Comparison of ENCODE assay signal across 13 cellular contexts in genomic region chr4:3302786-3303444, GRCh38. TPM values are rescaled to one million over a fixed set of nuclear protein-coding genes. Genes with fewer than 3 reads are reported as not detected.
DNase-seq lines count a peak whose midpoint lies in the region; ATAC-seq, FAIRE-seq and TF ChIP-seq lines count a peak whose summit lies in the region.
"Had no signal": no experiment of that assay in that cellular context is flagged by ENCODE, and none has a peak within 500 bp of the region (broad histone marks: within the 10 kb centered on the region; RNA-seq: fewer than 3 reads in every experiment).

No MANE protein-coding gene starts in this region.

- intact Hi-C loops in upper lobe of right lung (cut with DNase I) = no loop called here

- H2AK5ac ChIP-seq in H1 (ENCODE audit: low read depth, low read length) = no peak overlapping the region

- DNase-seq in activated naive CD4-positive, alpha-beta T cell (lab: John Stamatoyannopoulos, UW) = no peak
- DNase-seq in H1 (ENCODE audit: low read depth in 1 of 2, low spot score in 2 of 2) (peak in 1 of 2 experiments; percentile 50), upper lobe of right lung (peak; percentile 58), NCI-H69 (lab: John Stamatoyannopoulos, UW) (no peak), NCI-H526 treated with DMSO at 0.1 percent for 48 hours (lab: John Stamatoyannopoulos, UW) (no peak)
- DNase-seq: AML-193, GOT3, hippocampal formation, NCI-H187 treated with DMSO at 0.1 percent for 48 hours, SIG-M5 had no signal

- H3K4me1 ChIP-seq in H1 (replicated peaks in 1 of 4; ENCODE audit: control insufficient read depth in 3 of 4, insufficient read depth in 4 of 4, low read length in 3 of 4) (peaks cover 0 to 18% (median 6%) of the 10 kb centered on the region in 4 experiments; a peak in 4 of 7 replicates), upper lobe of right lung (peaks cover 57% of the 10 kb centered on the region)

- no peak overlapping the region for H3K4me3 ChIP-seq in H1 (ENCODE audit: extremely low read depth in 1 of 4, insufficient read depth in 2 of 4, low read depth in 3 of 4, low read length in 4 of 4)
- H3K4me3 ChIP-seq in upper lobe of right lung = no peak overlapping the region

- H3K23ac ChIP-seq in H1 (ENCODE audit: insufficient read length) = no peak overlapping the region

- H4K5ac ChIP-seq in H1 (ENCODE audit: insufficient read length, low read depth, low read length) = no peak overlapping the region

- H3K27ac Mint-ChIP-seq in activated naive CD4-positive, alpha-beta T cell treated with anti-CD3 and anti-CD28 coated beads, Interleukin-2, amount 50 U/mL, for 24 hours = peak overlapping the region; percentile 79
- peak overlapping the region; percentile 85 for H3K27ac Mint-ChIP-seq in T-helper 1 cell treated with Interleukin-12 subunit alpha and Interleukin-12 subunit beta and Interleukin-4 antibody, amounts not matched to agents 30 μg/mL and 1 μg/mL, for 36 hours

- FAIRE-seq in H1 (lab: Jason Lieb, UNC) = no peak

- no peak for TF ChIP-seq POLR2A in H1 (IDR thresholded peaks at IDR 0.05; ENCODE audit: control extremely low read depth in 1 of 2, low read depth in 2 of 2, low read length in 2 of 2)

- POLR2A ChIA-PET in H1 (lab: Charles Lee; ENCODE audit: partially characterized antibody) = interaction anchor here (0.9 to 3.4 kb wide), 2 partner anchors 8 to 63 kb away, joined by 3 to 16 read pairs; no protein-coding TSS in a partner anchor

- H3K14ac ChIP-seq in H1 (ENCODE audit: insufficient read length) = no peak overlapping the region

- no peak overlapping the region for H3K4me2 ChIP-seq in H1 (ENCODE audit: insufficient read depth in 1 of 2, low read depth in 2 of 2, low read length in 2 of 2)

- no peak overlapping the region for H3K9ac ChIP-seq in H1 (replicated peaks in 1 of 4; ENCODE audit: extremely low read depth in 1 of 4, low read depth in 3 of 4, low read length in 3 of 4)

- no peak overlapping the region for H3K56ac ChIP-seq in H1 (replicated peaks; ENCODE audit: insufficient read length, low read depth, low read length)

- no peak overlapping the region; the same call in 1 of the 2 replicates for H3K18ac ChIP-seq in H1 (ENCODE audit: extremely low read depth, low read length)

- no peak for TF ChIP-seq RAD21 in H1 (IDR thresholded peaks at IDR 0.05 in 1 of 2, conservative IDR thresholded peaks at IDR 0.05 in 1 of 2; ENCODE audit: low read depth in 2 of 2, low read length in 2 of 2)

- H3K79me2 ChIP-seq in H1 (ENCODE audit: control insufficient read depth in 1 of 2, insufficient read depth in 2 of 2, low read length in 2 of 2) = peaks cover 0 to 3% of the 10 kb centered on the region in 2 experiments; a peak in 1 of 4 replicates

- H2AFZ ChIP-seq in H1 (ENCODE audit: low read length) = no peak overlapping the region

- no peak overlapping the region for H2BK120ac ChIP-seq in H1 (replicated peaks; ENCODE audit: low read depth, low read length)

- no peak for TF ChIP-seq CTCF in H1 (IDR thresholded peaks at IDR 0.05; ENCODE audit: control extremely low read depth in 1 of 3, insufficient read depth in 1 of 3, low read depth in 1 of 3, low read length in 3 of 3)
- no peak for TF ChIP-seq CTCF in upper lobe of right lung (IDR thresholded peaks at IDR 0.05)

- no peak for TF ChIP-seq EP300 in H1 (IDR thresholded peaks at IDR 0.05; ENCODE audit: borderline replicate concordance in 1 of 2, low read depth in 2 of 2, low read length in 2 of 2)

- no peaks in the 10 kb centered on the region for H3K27me3 ChIP-seq in H1 (replicated peaks in 1 of 4; ENCODE audit: control insufficient read depth in 3 of 4, extremely low read depth in 1 of 4, insufficient read depth in 3 of 4, low read length in 3 of 4)
- no peaks in the 10 kb centered on the region for H3K27me3 ChIP-seq in upper lobe of right lung

- H3K79me1 ChIP-seq in H1 (ENCODE audit: low read depth, low read length) = peaks cover 12% of the 10 kb centered on the region

- peaks cover 78% of the 10 kb centered on the region for H3K4me1 Mint-ChIP-seq in activated naive CD4-positive, alpha-beta T cell treated with anti-CD3 and anti-CD28 coated beads, Interleukin-2, amount 50 U/mL, for 24 hours
- peaks cover 27% of the 10 kb centered on the region for H3K4me1 Mint-ChIP-seq in T-helper 1 cell treated with Interleukin-12 subunit alpha and Interleukin-12 subunit beta and Interleukin-4 antibody, amounts not matched to agents 30 μg/mL and 1 μg/mL, for 36 hours (ENCODE audit: low read depth)

- no peaks in the 10 kb centered on the region for H3K9me3 ChIP-seq in H1 (ENCODE audit: insufficient read depth in 2 of 2, low read depth in 1 of 2, low read length in 1 of 2)
- no peaks in the 10 kb centered on the region for H3K9me3 ChIP-seq in upper lobe of right lung

- H3K27me3 Mint-ChIP-seq in activated naive CD4-positive, alpha-beta T cell treated with anti-CD3 and anti-CD28 coated beads, Interleukin-2, amount 50 U/mL, for 24 hours = no peaks in the 10 kb centered on the region
- H3K27me3 Mint-ChIP-seq in T-helper 1 cell treated with Interleukin-12 subunit alpha and Interleukin-12 subunit beta and Interleukin-4 antibody, amounts not matched to agents 30 μg/mL and 1 μg/mL, for 36 hours (ENCODE audit: low read depth) = peaks cover 50% of the 10 kb centered on the region

- H4K20me1 ChIP-seq in H1 (replicated peaks in 1 of 2; ENCODE audit: control insufficient read depth in 1 of 2, insufficient read depth in 2 of 2, low read length in 2 of 2) = peaks cover 3 to 16% of the 10 kb centered on the region in 2 experiments

- H3K36me3 ChIP-seq in H1 (ENCODE audit: control insufficient read depth in 2 of 4, insufficient read depth in 4 of 4, low read length in 3 of 4) = no peaks in the 10 kb centered on the region
- no peaks in the 10 kb centered on the region for H3K36me3 ChIP-seq in upper lobe of right lung

- no peak overlapping the region for H2BK12ac ChIP-seq in H1 (ENCODE audit: low read depth, low read length)

- H3K27ac ChIP-seq in H1 (ENCODE audit: low read depth, low read length) (no peak overlapping the region), upper lobe of right lung (no peak overlapping the region)

- H3K4me3 Mint-ChIP-seq in activated naive CD4-positive, alpha-beta T cell treated with anti-CD3 and anti-CD28 coated beads, Interleukin-2, amount 50 U/mL, for 24 hours = peak overlapping the region; percentile 90
- H3K4me3 Mint-ChIP-seq in T-helper 1 cell treated with Interleukin-12 subunit alpha and Interleukin-12 subunit beta and Interleukin-4 antibody, amounts not matched to agents 30 μg/mL and 1 μg/mL, for 36 hours = peak overlapping the region; percentile 73

- H2BK5ac ChIP-seq in H1 (ENCODE audit: low read depth, low read length) = no peak overlapping the region

- H4K8ac ChIP-seq in H1 (ENCODE audit: extremely low read depth, insufficient read depth, low read length) = 0 out of 2 replicates have a peak overlapping the region, but pooled peaks have one; percentile 30

- no peak for ATAC-seq in upper lobe of right lung
- ATAC-seq in GM18870 (IDR thresholded peaks at IDR 0.05; ENCODE audit: unreplicated experiment) = no peak

- no peak overlapping the region for H3K4ac ChIP-seq in H1 (replicated peaks; ENCODE audit: insufficient read length, low read depth, low read length)

- no peaks in the 10 kb centered on the region for H3K9me3 Mint-ChIP-seq in activated naive CD4-positive, alpha-beta T cell treated with anti-CD3 and anti-CD28 coated beads, Interleukin-2, amount 50 U/mL, for 24 hours
- H3K9me3 Mint-ChIP-seq in T-helper 1 cell treated with Interleukin-12 subunit alpha and Interleukin-12 subunit beta and Interleukin-4 antibody, amounts not matched to agents 30 μg/mL and 1 μg/mL, for 36 hours = no peaks in the 10 kb centered on the region

- no peak overlapping the region for H4K91ac ChIP-seq in H1 (replicated peaks; ENCODE audit: insufficient read length, low read length)

- no peaks in the 10 kb centered on the region for H3K36me3 Mint-ChIP-seq in activated naive CD4-positive, alpha-beta T cell treated with anti-CD3 and anti-CD28 coated beads, Interleukin-2, amount 50 U/mL, for 24 hours
- no peaks in the 10 kb centered on the region for H3K36me3 Mint-ChIP-seq in T-helper 1 cell treated with Interleukin-12 subunit alpha and Interleukin-12 subunit beta and Interleukin-4 antibody, amounts not matched to agents 30 μg/mL and 1 μg/mL, for 36 hours (ENCODE audit: low read depth)

- 78% methylated on average over 14 of the region's 16 CpGs; no CpG with 5 or more reads in 1 of the 2 experiments for WGBS in H1 (ENCODE audit: extremely low coverage in 1 of 2, insufficient coverage in 1 of 2, insufficient read length in 1 of 2, insufficient replicate concordance in 2 of 2, low coverage in 1 of 2, low lambda C conversion rate in 2 of 2, missing lambda C conversion rate in 1 of 2), 2 experiments

- no peak overlapping the region for H2BK15ac ChIP-seq in H1 (ENCODE audit: low read length)

- no peaks in the 10 kb centered on the region for H3K23me2 ChIP-seq in H1 (ENCODE audit: low read depth, low read length)

- no peak overlapping the region for H2BK20ac ChIP-seq in H1 (ENCODE audit: low read length)

- CTCF ChIA-PET in H1 (lab: Charles Lee; ENCODE audit: partially characterized antibody) = interaction anchor here (0.9 to 2.0 kb wide), 5 partner anchors 11 to 288 kb away, joined by 3 to 13 read pairs (median 4); no protein-coding TSS in a partner anchor

TF ChIP-seq in H1, 55 proteins besides CTCF, POLR2A, EP300 and RAD21 (continues in another document):
- no peak for TF ChIP-seq SAP30 (IDR thresholded peaks at IDR 0.05; ENCODE audit: insufficient read depth, insufficient replicate concordance, low read length)
- TF ChIP-seq CBX8 (IDR thresholded peaks at IDR 0.05; ENCODE audit: borderline replicate concordance, low read depth, low read length) = no peak

RNA-seq across cellular contexts. Expression of gene RGS12, which starts 10.1 kb away (rescaled TPM):
- 16.3 and 16.4 TPM in 2 replicates for total RNA-seq in H1 (2021; fragmentation: NEBNext Ultra II Directional; extraction: Animal tissue kit (Norgen Biotek cat#: 25700))
- polyA plus RNA-seq in H1 (2011; rRNA removed) = 6.0 and 10.7 TPM in 2 replicates
- polyA plus RNA-seq in H1 (2011; cell fraction: cytosol; rRNA removed) = 10.1 TPM
- 30.0 TPM for polyA plus RNA-seq in H1 (2011; cell fraction: nucleus; rRNA removed)
- 12.7 to 26.6 TPM (median 20.0 TPM) in 4 replicates for polyA plus RNA-seq in H1 (2012, experiment 1 of 2)
- 17.8 TPM for polyA plus RNA-seq in H1 (2012, experiment 2 of 2)
- polyA plus RNA-seq in H1 (2013, experiment 1 of 2) = 10.6 TPM
- 10.3 TPM for polyA plus RNA-seq in H1 (2013, experiment 2 of 2)
- 10.8 and 12.0 TPM in 2 replicates for polyA minus RNA-seq in H1 (2011; rRNA and poly(A)+ RNA removed)
- polyA minus RNA-seq in H1 (2011; cell fraction: cytosol; rRNA and poly(A)+ RNA removed) = 15.5 TPM
- 28.6 TPM for polyA minus RNA-seq in H1 (2011; cell fraction: nucleus; rRNA and poly(A)+ RNA removed)
- 58.2 TPM for total RNA-seq in upper lobe of right lung

RNA-seq across cellular contexts. Expression of gene MSANTD1, which starts 54.0 kb away (rescaled TPM):
- total RNA-seq in H1 (2021; fragmentation: NEBNext Ultra II Directional; extraction: Animal tissue kit (Norgen Biotek cat#: 25700)) = 0.45 and 0.78 TPM in 2 replicates
- polyA plus RNA-seq in H1 (2011; rRNA removed) = 0.23 and 0.39 TPM in 2 replicates
- 0.28 TPM for polyA plus RNA-seq in H1 (2011; cell fraction: cytosol; rRNA removed)
- 1.7 TPM for polyA plus RNA-seq in H1 (2011; cell fraction: nucleus; rRNA removed)
- polyA plus RNA-seq in H1 (2012, experiment 1 of 2) = 0.15 to 0.43 TPM (median 0.34 TPM) in 4 replicates
- not detected for polyA plus RNA-seq in H1 (2012, experiment 2 of 2)
- 0.22 TPM for polyA plus RNA-seq in H1 (2013, experiment 1 of 2)
- 0.15 TPM for polyA plus RNA-seq in H1 (2013, experiment 2 of 2)
- polyA minus RNA-seq in H1 (2011; rRNA and poly(A)+ RNA removed) = 0.12 and 0.28 TPM in 2 replicates
- not detected for polyA minus RNA-seq in H1 (2011; cell fraction: cytosol; rRNA and poly(A)+ RNA removed)
- polyA minus RNA-seq in H1 (2011; cell fraction: nucleus; rRNA and poly(A)+ RNA removed) = 1.6 TPM
- 1.0 TPM for total RNA-seq in upper lobe of right lung
